In genomic region chr17:16516594-16517018, GRCh38 we compare ENCODE assay signal across 8 cellular contexts. TPM values are rescaled to one million over a fixed set of nuclear protein-coding genes. Genes with fewer than 3 reads are reported as not detected.
DNase-seq lines count a peak whose midpoint lies in the region; FAIRE-seq and TF ChIP-seq lines count a peak whose summit lies in the region.

No MANE protein-coding gene starts in this region.

- no peak for TF ChIP-seq CTCF in choroid plexus epithelial cell (conservative IDR thresholded peaks at IDR 0.05; ENCODE audit: low read depth, low read length)
- TF ChIP-seq CTCF in nephron progenitor cell (IDR thresholded peaks at IDR 0.05): no peak
- no peak for TF ChIP-seq CTCF in progenitor cell of endocrine pancreas (IDR thresholded peaks at IDR 0.05; ENCODE audit: unreplicated experiment)

- H3K4me1 Mint-ChIP-seq in nephron progenitor cell (peaks cover 32% of the 10 kb centered on the region), progenitor cell of endocrine pancreas (ENCODE audit: low read depth) (peaks cover 5% of the 10 kb centered on the region)

- peaks cover 13% of the 10 kb centered on the region for H3K27me3 Mint-ChIP-seq in nephron progenitor cell (ENCODE audit: low read depth, poor library complexity)
- H3K27me3 Mint-ChIP-seq in progenitor cell of endocrine pancreas: peaks cover 34% of the 10 kb centered on the region

- no peaks in the 10 kb centered on the region for H3K36me3 Mint-ChIP-seq in nephron progenitor cell (ENCODE audit: low read depth)
- no peaks in the 10 kb centered on the region for H3K36me3 Mint-ChIP-seq in progenitor cell of endocrine pancreas (ENCODE audit: insufficient read depth)

- no peak for FAIRE-seq in GM12891 (lab: Jason Lieb, UNC)

- DNase-seq in COLO829 (ENCODE audit: low spot score) (peak; percentile 76), MV-4-11 (lab: John Stamatoyannopoulos, UW) (peak; percentile 65), choroid plexus epithelial cell (ENCODE audit: low read depth) (peak; percentile 81), nephron progenitor cell (peak; percentile 23), activated T-cell treated with anti-CD3 and anti-CD28 coated beads for 4 hours (no peak), GM12891 (ENCODE audit: insufficient read length, low spot score) (no peak), progenitor cell of endocrine pancreas (ENCODE audit: low spot score, unreplicated experiment) (no peak), NCI-H2107 treated with DMSO at 0.1 percent for 48 hours (lab: John Stamatoyannopoulos, UW; ENCODE audit: unreplicated experiment) (no peak)

- no peaks in the 10 kb centered on the region for H3K9me3 Mint-ChIP-seq in nephron progenitor cell
- H3K9me3 Mint-ChIP-seq in progenitor cell of endocrine pancreas (ENCODE audit: low read depth): no peaks in the 10 kb centered on the region

- H3K4me3 Mint-ChIP-seq in nephron progenitor cell (peak overlapping the region; percentile 68), progenitor cell of endocrine pancreas (ENCODE audit: low read depth) (no peak overlapping the region)

- H3K4me3 ChIP-seq in choroid plexus epithelial cell (ENCODE audit: low read depth, low read length): peak overlapping the region; percentile 46

- H3K27ac Mint-ChIP-seq in nephron progenitor cell: no peak overlapping the region
- H3K27ac Mint-ChIP-seq in progenitor cell of endocrine pancreas: no peak overlapping the region

- no peak for TF ChIP-seq POLR2A in GM12891 (IDR thresholded peaks at IDR 0.05; ENCODE audit: low read depth, low read length)

TF ChIP-seq in GM12891, 5 proteins besides CTCF, POLR2A, EP300 and RAD21:
- TF ChIP-seq POLR2AphosphoS5 (IDR thresholded peaks at IDR 0.05; ENCODE audit: low read depth, low read length): no peak
- no peak for TF ChIP-seq SPI1 (IDR thresholded peaks at IDR 0.05; ENCODE audit: low read depth, low read length)
- TF ChIP-seq PAX5 (IDR thresholded peaks at IDR 0.05; ENCODE audit: insufficient read depth, low read length, severe bottlenecking): no peak
- TF ChIP-seq TAF1 (IDR thresholded peaks at IDR 0.05; ENCODE audit: low read depth, low read length): no peak
- no peak for TF ChIP-seq POU2F2 (IDR thresholded peaks at IDR 0.05; ENCODE audit: low read depth, low read length)

RNA-seq across cellular contexts. Expression of gene LRRC75A, which starts 24.6 kb away (rescaled TPM):
- polyA plus RNA-seq in GM12891 (2012; ENCODE audit: low read depth, missing spikeins): 0.23 TPM
- 8.5 and 9.7 TPM in 2 replicates for total RNA-seq in progenitor cell of endocrine pancreas

RNA-seq across cellular contexts. Expression of gene ZNF287, which starts 52.4 kb away (rescaled TPM):
- polyA plus RNA-seq in GM12891 (2012; ENCODE audit: low read depth, missing spikeins): 5.0 TPM
- 11.6 TPM in 2 replicates for total RNA-seq in progenitor cell of endocrine pancreas

Comparison
In these comparisons a context has a peak if more than half of its experiments do, and no peak if none do; other contexts are left out.
1. DNase-seq: peak in COLO829 (single experiment), MV-4-11 (single experiment), choroid plexus epithelial cell (single experiment) and nephron progenitor cell (single experiment); none in activated T-cell treated with anti-CD3 and anti-CD28 coated beads for 4 hours (single experiment), GM12891 (single experiment), progenitor cell of endocrine pancreas (single experiment) and NCI-H2107 treated with DMSO at 0.1 percent for 48 hours (single experiment).